ENCODE assay signal across 1 cellular context in the genomic region with DNA sequence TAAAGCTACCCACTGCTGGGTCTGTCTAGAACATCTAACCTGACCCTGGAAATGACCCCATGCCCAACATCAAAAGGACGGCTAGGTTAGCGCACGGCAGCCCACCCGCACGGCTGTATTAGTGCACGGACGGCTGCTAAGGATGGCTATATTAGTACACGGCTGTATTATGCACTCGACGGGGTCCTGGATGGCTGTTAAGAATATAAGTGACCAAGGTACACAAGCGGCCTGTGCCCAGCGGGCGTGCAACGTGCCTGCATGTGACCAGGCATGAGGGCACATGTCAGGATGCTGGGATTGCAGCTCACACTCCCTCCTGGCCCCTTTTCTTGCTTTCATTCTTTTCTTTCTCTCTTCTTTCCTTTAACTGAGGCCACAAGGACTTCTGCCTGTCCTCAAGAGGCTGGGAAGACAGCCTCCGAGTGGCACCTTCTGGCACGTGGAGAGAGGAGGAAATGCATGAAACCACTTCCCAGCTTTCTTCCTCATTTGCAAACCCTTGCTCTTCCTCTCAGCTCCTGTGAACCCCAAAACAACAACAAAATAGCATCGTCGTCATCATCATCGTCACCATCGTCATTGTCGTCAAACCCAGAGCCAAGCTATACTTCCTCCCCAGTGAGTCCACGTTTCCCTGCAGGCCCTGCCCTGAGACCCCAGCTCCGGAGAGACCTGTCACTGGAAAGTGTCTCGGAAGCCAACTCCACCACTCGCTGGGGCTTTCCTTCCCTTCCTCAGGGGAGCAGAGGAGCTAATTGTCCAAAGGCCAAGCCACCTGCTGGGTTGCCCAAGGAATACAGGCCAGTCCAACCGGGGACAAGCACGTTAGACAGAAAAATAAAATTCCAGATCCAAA.
TF ChIP-seq lines count a peak whose summit lies in the region.

No MANE protein-coding gene starts in this region.

TF ChIP-seq in H1, 55 proteins besides CTCF, POLR2A, EP300 and RAD21:
- TF ChIP-seq TAF7 (optimal IDR thresholded peaks at IDR 0.05; ENCODE audit: borderline replicate concordance, low read depth, low read length), result no peak
